Comparison of ENCODE assay signal across 8 cellular contexts in genomic region chr10:118341678-118342637, GRCh38. TPM values are rescaled to one million over a fixed set of nuclear protein-coding genes. Genes with fewer than 3 reads are reported as not detected.
DNase-seq lines count a peak whose midpoint lies in the region; ATAC-seq and TF ChIP-seq lines count a peak whose summit lies in the region.

FAM204A (minus strand) TSS chr10:118342324; CDS start chr10:118336415, 5,909 bp downstream.

- no peaks in the 10 kb centered on the region for H3K36me3 ChIP-seq in BE2C

- H3K27ac ChIP-seq in coronary artery, result peak within 1 kb of the TSS; percentile 66 to 82
- H3K27ac ChIP-seq in layer of hippocampus (ENCODE audit: low read depth, low read length), result peak within 1 kb of the TSS; percentile 66

- peak; percentile 100 for ATAC-seq in HG03460 (IDR thresholded peaks at IDR 0.05; ENCODE audit: unreplicated experiment)

- TF ChIP-seq CTCF in BE2C (IDR thresholded peaks at IDR 0.05; ENCODE audit: low read depth, low read length) (no peak), coronary artery (IDR thresholded peaks at IDR 0.05) (no peak)

- H3K9me3 ChIP-seq in BE2C, result no peaks in the 10 kb centered on the region

- H3K27me3 ChIP-seq in BE2C (peaks cover 8% of the 10 kb centered on the region; the same call in 1 of the 2 replicates), layer of hippocampus (ENCODE audit: control insufficient read depth, insufficient read depth, low read length) (no peaks in the 10 kb centered on the region)

- no peaks in the 10 kb centered on the region for H3K4me1 ChIP-seq in BE2C

- peak within 1 kb of the TSS; percentile 95 for H3K4me3 ChIP-seq in BE2C (ENCODE audit: low read depth, low read length)
- peak within 1 kb of the TSS; percentile 89 for H3K4me3 ChIP-seq in coronary artery

- peak; percentile 90 for DNase-seq in BE2C
- peak; percentile 83 for DNase-seq in GM19240 (ENCODE audit: insufficient read length, low spot score)
- DNase-seq in NCI-H526 (lab: John Stamatoyannopoulos, UW), result peak; percentile 67 to 93
- DNase-seq in activated CD4-positive, alpha-beta T cell treated with anti-CD3 and anti-CD28 coated beads for 48 hours, result peak; percentile 95
- peak; percentile 96 for DNase-seq in coronary artery (ENCODE audit: low spot score)
- DNase-seq in stimulated activated CD4-positive, alpha-beta T cell treated with anti-CD3 and anti-CD28 coated beads, Interleukin-1b, Interleukin-23, amount 100 ng/mL, for 4 hours (ENCODE audit: low read depth in 2 of 2), result peak; percentile 88 to 92

RNA-seq across cellular contexts. Expression of gene FAM204A, which starts in this region (rescaled TPM):
- 26.1 TPM for polyA plus RNA-seq in BE2C (2012; ENCODE audit: insufficient read depth, insufficient read length, low read depth)

Comparison
In these comparisons a context has a peak if more than half of its experiments do, and no peak if none do; other contexts are left out.
1. Peak in every context shown above with its lines: DNase-seq, ATAC-seq, H3K4me3 ChIP-seq and H3K27ac ChIP-seq.